17 cellular contexts compared by ENCODE assay signal in the genomic region with DNA sequence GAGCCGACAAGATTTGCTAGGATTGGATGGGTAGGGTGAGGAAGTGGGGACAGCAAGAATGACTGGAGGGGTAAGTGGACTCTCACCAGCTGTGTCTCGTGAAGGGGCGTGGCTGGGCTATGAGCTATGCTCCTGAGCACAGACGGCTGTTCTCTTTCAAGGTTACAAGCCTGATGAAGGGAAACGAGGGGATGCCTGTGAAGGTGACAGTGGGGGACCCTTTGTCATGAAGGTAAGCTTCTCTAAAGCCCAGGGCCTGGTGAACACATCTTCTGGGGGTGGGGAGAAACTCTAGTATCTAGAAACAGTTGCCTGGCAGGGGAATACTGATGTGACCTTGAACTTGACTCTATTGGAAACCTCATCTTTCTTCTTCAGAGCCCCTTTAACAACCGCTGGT. TPM values are rescaled to one million over a fixed set of nuclear protein-coding genes. Genes with fewer than 3 reads are reported as not detected.
"Had no signal": no experiment of that assay in that cellular context is flagged by ENCODE, and none has a peak within 500 bp of the region (broad histone marks: within the 10 kb centered on the region; RNA-seq: fewer than 3 reads in every experiment).

No MANE protein-coding gene starts in this region.

- H3K27me3 ChIP-seq: heart left ventricle, tibial nerve had no signal

- H3K27ac ChIP-seq: coronary artery, heart left ventricle, parathyroid adenoma, tibial nerve had no signal

- H3K27ac Mint-ChIP-seq: activated naive CD8-positive, alpha-beta T cell treated with anti-CD3 and anti-CD28 coated beads, Interleukin-2, amount 50 U/mL, for 24 hours; activated T-cell treated with anti-CD3 and anti-CD28 coated beads, Interleukin-2, amount 50 U/mL, for 72 hours; stimulated activated effector memory CD8-positive, alpha-beta T cell treated with anti-CD3 and anti-CD28 coated beads, Interleukin-12 subunit alpha, Interleukin-12 subunit beta, amount 100 ng/mL, for 72 hours had no signal

- H3K27me3 Mint-ChIP-seq: activated naive CD8-positive, alpha-beta T cell treated with anti-CD3 and anti-CD28 coated beads, Interleukin-2, amount 50 U/mL, for 24 hours had no signal

- H3K4me1 Mint-ChIP-seq: activated naive CD8-positive, alpha-beta T cell treated with anti-CD3 and anti-CD28 coated beads, Interleukin-2, amount 50 U/mL, for 24 hours; stimulated activated effector memory CD8-positive, alpha-beta T cell treated with anti-CD3 and anti-CD28 coated beads, Interleukin-12 subunit alpha, Interleukin-12 subunit beta, amount 100 ng/mL, for 72 hours had no signal

- H3K4me3 Mint-ChIP-seq: activated naive CD8-positive, alpha-beta T cell treated with anti-CD3 and anti-CD28 coated beads, Interleukin-2, amount 50 U/mL, for 24 hours; activated T-cell treated with anti-CD3 and anti-CD28 coated beads, Interleukin-2, amount 50 U/mL, for 72 hours; stimulated activated effector memory CD8-positive, alpha-beta T cell treated with anti-CD3 and anti-CD28 coated beads, Interleukin-12 subunit alpha, Interleukin-12 subunit beta, amount 100 ng/mL, for 72 hours had no signal

- DNase-seq: activated naive CD4-positive, alpha-beta T cell treated with Interleukin-2 at 50 U/mL for 16 hours; activated naive CD8-positive, alpha-beta T cell treated with anti-CD3 and anti-CD28 coated beads, Interleukin-2, amount 50 U/mL, for 24 hours; activated T-cell treated with anti-CD3 and anti-CD28 coated beads, Interleukin-2, amount 50 U/mL, for 72 hours; effector CD4-positive, alpha-beta T cell; heart left ventricle; mesendoderm had no signal

- H3K79me2 ChIP-seq: parathyroid adenoma had no signal

- H2AFZ ChIP-seq: parathyroid adenoma had no signal

- H3K9me3 ChIP-seq: heart left ventricle, tibial nerve had no signal

- ATAC-seq: activated CD4-positive, CD25-positive, alpha-beta regulatory T cell treated with anti-CD3 and anti-CD28 coated beads, Interleukin-2, amount 50 U/mL, for 24 hours; activated naive CD8-positive, alpha-beta T cell treated with anti-CD3 and anti-CD28 coated beads, Interleukin-2, amount 50 U/mL, for 24 hours; stimulated activated effector memory CD8-positive, alpha-beta T cell treated with anti-CD3 and anti-CD28 coated beads, Interleukin-12 subunit alpha, Interleukin-12 subunit beta, amount 100 ng/mL, for 72 hours had no signal

- H3K4me3 ChIP-seq: coronary artery, heart left ventricle, tibial nerve had no signal

- FAIRE-seq: astrocyte, frontal cortex had no signal

- H3K9me3 Mint-ChIP-seq: activated naive CD8-positive, alpha-beta T cell treated with anti-CD3 and anti-CD28 coated beads, Interleukin-2, amount 50 U/mL, for 24 hours; activated T-cell treated with anti-CD3 and anti-CD28 coated beads, Interleukin-2, amount 50 U/mL, for 72 hours; stimulated activated effector memory CD8-positive, alpha-beta T cell treated with anti-CD3 and anti-CD28 coated beads, Interleukin-12 subunit alpha, Interleukin-12 subunit beta, amount 100 ng/mL, for 72 hours had no signal

- H3K9ac ChIP-seq: parathyroid adenoma had no signal

RNA-seq across cellular contexts. Expression of a gene that starts 19.9 kb away (rescaled TPM):
- total RNA-seq: activated T-cell treated with anti-CD3 and anti-CD28 coated beads, Interleukin-2, amount 50 U/mL, for 72 hours; cardiac septum; fibroblast of lung; frontal cortex; kidney epithelial cell; subcutaneous adipose tissue; tibial nerve had no signal
- polyA plus RNA-seq: fibroblast of lung had no signal
